In the genomic region with DNA sequence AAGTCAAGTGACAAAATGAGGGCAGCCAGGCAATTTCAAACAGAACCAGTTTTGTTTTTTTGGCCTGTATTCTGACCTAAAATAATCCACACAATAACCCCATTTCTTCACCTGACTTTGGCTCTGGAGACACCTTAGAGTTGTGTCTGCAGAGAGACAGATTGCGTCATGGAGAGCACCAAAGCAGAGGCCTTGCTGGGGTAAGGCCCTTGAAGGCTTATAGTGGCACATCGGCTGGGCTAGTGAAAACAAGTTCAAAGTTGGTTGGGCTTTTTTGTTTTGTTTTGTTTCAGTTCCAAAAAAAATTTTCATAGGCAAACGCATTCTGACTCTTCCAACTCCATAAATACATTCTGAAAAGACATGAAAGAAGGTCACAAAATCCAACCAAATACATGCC, we compare ENCODE assay signal across 30 cellular contexts. TPM values are rescaled to one million over a fixed set of nuclear protein-coding genes. Genes with fewer than 3 reads are reported as not detected.
DNase-seq lines count a peak whose midpoint lies in the region; ATAC-seq and TF ChIP-seq lines count a peak whose summit lies in the region.
"Had no signal": no experiment of that assay in that cellular context is flagged by ENCODE, and none has a peak within 500 bp of the region (broad histone marks: within the 10 kb centered on the region; RNA-seq: fewer than 3 reads in every experiment).

No MANE protein-coding gene starts in this region.

- H3K4me1 ChIP-seq in HEK293 (ENCODE audit: control insufficient read depth, insufficient read depth, low read length), result no peaks in the 10 kb centered on the region
- H3K4me1 ChIP-seq in OCI-LY3 (ENCODE audit: low read length), result peaks cover 85% of the 10 kb centered on the region
- peaks cover 26 to 34% (median 32%) of the 10 kb centered on the region in 3 donors for H3K4me1 ChIP-seq in skeletal muscle tissue (ENCODE audit: control insufficient read depth in 3 of 3, insufficient read depth in 3 of 3, low read length in 3 of 3)
- H3K4me1 ChIP-seq: spleen had no signal

- ATAC-seq in esophagus mucosa, result peak; percentile 68
- no peak for ATAC-seq in GM18520 (IDR thresholded peaks at IDR 0.05; ENCODE audit: unreplicated experiment)
- ATAC-seq in GM21529 (IDR thresholded peaks at IDR 0.05; ENCODE audit: unreplicated experiment), result no peak
- ATAC-seq: activated CD8-positive, alpha-beta T cell treated with anti-CD3 and anti-CD28 coated beads for 36 hours; Panc1; stimulated activated naive CD8-positive, alpha-beta T cell treated with anti-CD3 and anti-CD28 coated beads, Interleukin-15, amount 100 ng/mL, for 72 hours had no signal

- H3K9me3 ChIP-seq in HEK293 (ENCODE audit: control insufficient read depth, insufficient read depth, low read depth, low read length) (no peaks in the 10 kb centered on the region), OCI-LY3 (ENCODE audit: insufficient read depth, low read length) (no peaks in the 10 kb centered on the region), skeletal muscle tissue (ENCODE audit: control insufficient read depth in 3 of 3, low read length in 3 of 3) (no peaks in the 10 kb centered on the region)
- H3K9me3 ChIP-seq: BLaER1 treated with 17β-estradiol and CSF1 and Interleukin-3, amounts not matched to agents 10 nM and 100 nM; spleen had no signal

- POLR2A ChIA-PET in HEK293 (lab: Yijun Ruan, JAX), result no interaction called here

- H3K36me3 ChIP-seq in HEK293 (ENCODE audit: control insufficient read depth in 2 of 2, insufficient read depth in 1 of 2, low read length in 2 of 2) (no peaks in the 10 kb centered on the region), OCI-LY3 (replicated peaks; ENCODE audit: low read depth, low read length) (peaks cover 63% of the 10 kb centered on the region), skeletal muscle tissue (ENCODE audit: control insufficient read depth in 3 of 3, insufficient read depth in 3 of 3, low read length in 3 of 3) (no peaks in the 10 kb centered on the region)
- H3K36me3 ChIP-seq: BLaER1 treated with 17β-estradiol and CSF1 and Interleukin-3, amounts not matched to agents 10 nM and 100 nM; spleen had no signal

- no peak overlapping the region for H3K4me3 ChIP-seq in HEK293 (ENCODE audit: low read depth, low read length)
- H3K4me3 ChIP-seq in OCI-LY3 (ENCODE audit: low read length), result peak overlapping the region; percentile 15; the same call in 1 of the 2 replicates
- H3K4me3 ChIP-seq in skeletal muscle tissue (ENCODE audit: low read length in 3 of 3), result peak overlapping the region in 1 of 3 donors; percentile 2
- H3K4me3 ChIP-seq: BLaER1 treated with 17β-estradiol and CSF1 and Interleukin-3, amounts not matched to agents 10 nM and 100 nM; dorsolateral prefrontal cortex; hepatocyte; spleen had no signal

- TF ChIP-seq CTCF in HEK293 (tag by site-specific recombination; IDR thresholded peaks at IDR 0.05) (no peak), OCI-LY3 (IDR thresholded peaks at IDR 0.05; ENCODE audit: low read depth, low read length) (no peak)

- H2AFZ ChIP-seq in OCI-LY3 (ENCODE audit: low read depth, low read length), result no peak overlapping the region
- H2AFZ ChIP-seq: hepatocyte had no signal

- H3K4me2 ChIP-seq in OCI-LY3 (ENCODE audit: low read length), result peak overlapping the region; percentile 55
- H3K4me2 ChIP-seq: hepatocyte had no signal

- peaks cover 79% of the 10 kb centered on the region for H4K20me1 ChIP-seq in OCI-LY3 (ENCODE audit: insufficient read depth, low read length)
- H4K20me1 ChIP-seq: BLaER1 treated with 17β-estradiol and CSF1 and Interleukin-3, amounts not matched to agents 10 nM and 100 nM had no signal

- CTCF ChIA-PET in HEK293 (lab: Yijun Ruan, JAX), result no interaction called here

- no peak for DNase-seq in stimulated activated naive CD4-positive, alpha-beta T cell treated with Interleukin-2 at 50 U/mL for 16 hours (lab: John Stamatoyannopoulos, UW)
- no peak for DNase-seq in stimulated activated CD4-positive, alpha-beta T cell treated with anti-CD3 and anti-CD28 coated beads, Interleukin-15, amount 100 ng/mL, for 24 hours
- DNase-seq: activated CD8-positive, alpha-beta memory T cell treated with anti-CD3 and anti-CD28 coated beads, Interleukin-2, amount 50 U/mL, for 48 hours; activated CD8-positive, alpha-beta T cell treated with anti-CD3 and anti-CD28 coated beads for 36 hours; activated naive CD8-positive, alpha-beta T cell treated with anti-CD3 and anti-CD28 coated beads for 36 hours; dorsolateral prefrontal cortex; H7; kidney glomerular epithelial cell; MV-4-11; NCI-H1436; NCI-H2081; NCI-H524 treated with DMSO at 0.1 percent for 48 hours; nephron progenitor cell; retina; SHP77 treated with DMSO at 0.1 percent for 48 hours; spleen; stimulated activated CD8-positive, alpha-beta memory T cell treated with anti-CD3 and anti-CD28 coated beads, Interleukin-4, amount 100 ng/mL, for 48 hours; stimulated activated naive CD8-positive, alpha-beta T cell treated with anti-CD3 and anti-CD28 coated beads, Interleukin-15, amount 100 ng/mL, for 72 hours had no signal

- peaks cover 100% of the 10 kb centered on the region for H3K79me2 ChIP-seq in OCI-LY3 (ENCODE audit: low read length)

- H3K27ac ChIP-seq in HEK293 (ENCODE audit: extremely low read depth, low read depth, low read length), result no peak overlapping the region
- H3K27ac ChIP-seq in OCI-LY3 (ENCODE audit: low read length), result peak overlapping the region; percentile 82
- peak overlapping the region; percentile 66 for H3K27ac ChIP-seq in skeletal muscle tissue (ENCODE audit: low read depth, low read length)
- H3K27ac ChIP-seq: BLaER1 treated with 17β-estradiol and CSF1 and Interleukin-3, amounts not matched to agents 10 nM and 100 nM; dorsolateral prefrontal cortex; hepatocyte; HL-60; spleen had no signal

- H3K27me3 ChIP-seq in OCI-LY3 (ENCODE audit: low read depth, low read length) (no peaks in the 10 kb centered on the region), skeletal muscle tissue (ENCODE audit: control insufficient read depth in 3 of 3, insufficient read depth in 3 of 3, low read length in 3 of 3) (no peaks in the 10 kb centered on the region)
- H3K27me3 ChIP-seq: dorsolateral prefrontal cortex, hepatocyte, spleen had no signal

- H3K9ac ChIP-seq in OCI-LY3 (ENCODE audit: low read length) (peak overlapping the region; percentile 25; the same call in 1 of the 2 replicates), skeletal muscle tissue (ENCODE audit: low read depth in 1 of 3, low read length in 3 of 3) (no peak overlapping the region)
- H3K9ac ChIP-seq: BLaER1 treated with 17β-estradiol and CSF1 and Interleukin-3, amounts not matched to agents 10 nM and 100 nM had no signal

TF ChIP-seq in HEK293, 187 proteins besides CTCF, POLR2A, EP300 and RAD21:
- TF ChIP-seq, protein P1, sequence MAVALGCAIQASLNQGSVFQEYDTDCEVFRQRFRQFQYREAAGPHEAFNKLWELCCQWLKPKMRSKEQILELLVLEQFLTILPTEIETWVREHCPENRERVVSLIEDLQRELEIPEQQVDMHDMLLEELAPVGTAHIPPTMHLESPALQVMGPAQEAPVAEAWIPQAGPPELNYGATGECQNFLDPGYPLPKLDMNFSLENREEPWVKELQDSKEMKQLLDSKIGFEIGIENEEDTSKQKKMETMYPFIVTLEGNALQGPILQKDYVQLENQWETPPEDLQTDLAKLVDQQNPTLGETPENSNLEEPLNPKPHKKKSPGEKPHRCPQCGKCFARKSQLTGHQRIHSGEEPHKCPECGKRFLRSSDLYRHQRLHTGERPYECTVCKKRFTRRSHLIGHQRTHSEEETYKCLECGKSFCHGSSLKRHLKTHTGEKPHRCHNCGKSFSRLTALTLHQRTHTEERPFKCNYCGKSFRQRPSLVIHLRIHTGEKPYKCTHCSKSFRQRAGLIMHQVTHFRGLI (tag by site-specific recombination; IDR thresholded peaks at IDR 0.05), result peak; percentile 94
- TF ChIP-seq, protein P2, sequence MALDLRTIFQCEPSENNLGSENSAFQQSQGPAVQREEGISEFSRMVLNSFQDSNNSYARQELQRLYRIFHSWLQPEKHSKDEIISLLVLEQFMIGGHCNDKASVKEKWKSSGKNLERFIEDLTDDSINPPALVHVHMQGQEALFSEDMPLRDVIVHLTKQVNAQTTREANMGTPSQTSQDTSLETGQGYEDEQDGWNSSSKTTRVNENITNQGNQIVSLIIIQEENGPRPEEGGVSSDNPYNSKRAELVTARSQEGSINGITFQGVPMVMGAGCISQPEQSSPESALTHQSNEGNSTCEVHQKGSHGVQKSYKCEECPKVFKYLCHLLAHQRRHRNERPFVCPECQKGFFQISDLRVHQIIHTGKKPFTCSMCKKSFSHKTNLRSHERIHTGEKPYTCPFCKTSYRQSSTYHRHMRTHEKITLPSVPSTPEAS (tag by site-specific recombination; IDR thresholded peaks at IDR 0.05), result no peak

RNA-seq across cellular contexts. Expression of a gene that starts 34.4 kb away (rescaled TPM):
- total RNA-seq in esophagus mucosa, result 1.8 TPM
- total RNA-seq in skeletal muscle tissue, result 28.7 TPM
- total RNA-seq: osteoblast; T-helper 2 cell treated with Interferon-gamma antibody and Interleukin-4, amounts not matched to agents 100 ng/mL and 5 ng/mL, for 36 hours had no signal

Comparison
In these comparisons a context has a peak if more than half of its experiments do, and no peak if none do; other contexts are left out.
1. RNA of a gene that starts 34.4 kb away (total RNA-seq): 28.7 TPM in skeletal muscle tissue (single experiment); 1.8 TPM in esophagus mucosa (single experiment); every median in the first group is over 10 times any median in the second.